Comparison of ENCODE assay signal across 1 cellular context in the genomic region with DNA sequence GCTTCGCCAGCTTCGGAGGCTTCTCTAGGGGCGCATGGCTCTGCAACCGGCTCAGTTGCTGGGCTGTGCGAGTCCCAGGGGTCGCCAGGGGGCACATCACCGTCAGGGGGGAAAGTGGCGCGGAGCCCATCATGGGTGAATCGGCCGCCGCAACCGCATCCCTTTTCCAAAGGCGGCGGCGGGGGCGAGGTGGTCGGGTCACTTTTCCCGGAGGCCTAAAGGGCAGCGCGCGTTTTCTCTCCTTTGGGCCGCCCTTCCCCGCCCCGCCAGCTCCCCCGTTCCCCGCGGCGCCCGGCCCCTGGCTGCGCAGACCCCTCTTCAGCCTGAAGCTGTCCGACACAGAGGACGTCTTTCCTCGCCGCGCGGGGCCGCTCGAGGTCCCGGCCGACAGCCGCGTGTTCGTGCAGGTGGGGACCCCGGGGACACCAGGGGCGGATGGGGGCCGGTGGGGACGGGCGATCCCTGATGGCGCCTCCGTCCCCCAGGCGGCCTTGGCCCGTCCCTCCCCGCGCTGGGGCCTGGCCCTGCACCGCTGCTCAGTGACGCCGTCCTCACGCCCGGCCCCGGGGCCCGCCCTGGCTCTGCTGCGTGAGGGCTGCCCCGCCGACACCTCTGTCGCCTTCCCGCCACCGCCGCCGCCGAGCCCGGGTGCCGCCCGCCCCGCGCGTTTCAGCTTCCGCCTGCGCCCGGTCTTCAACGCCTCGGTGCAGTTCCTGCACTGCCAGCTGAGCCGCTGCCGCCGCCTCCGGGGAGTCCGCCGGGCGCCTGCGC.
TF ChIP-seq lines count a peak whose summit lies in the region.

No MANE protein-coding gene starts in this region.

TF ChIP-seq in HepG2, 621 proteins besides CTCF, POLR2A, EP300 and RAD21 (continued from another document and continues in another):
- no peak for TF ChIP-seq DZIP1 (CRISPR knock-in tag; IDR thresholded peaks at IDR 0.05)
- TF ChIP-seq ZFP36L2 (CRISPR knock-in tag; IDR thresholded peaks at IDR 0.05): no peak
- TF ChIP-seq, protein P1, sequence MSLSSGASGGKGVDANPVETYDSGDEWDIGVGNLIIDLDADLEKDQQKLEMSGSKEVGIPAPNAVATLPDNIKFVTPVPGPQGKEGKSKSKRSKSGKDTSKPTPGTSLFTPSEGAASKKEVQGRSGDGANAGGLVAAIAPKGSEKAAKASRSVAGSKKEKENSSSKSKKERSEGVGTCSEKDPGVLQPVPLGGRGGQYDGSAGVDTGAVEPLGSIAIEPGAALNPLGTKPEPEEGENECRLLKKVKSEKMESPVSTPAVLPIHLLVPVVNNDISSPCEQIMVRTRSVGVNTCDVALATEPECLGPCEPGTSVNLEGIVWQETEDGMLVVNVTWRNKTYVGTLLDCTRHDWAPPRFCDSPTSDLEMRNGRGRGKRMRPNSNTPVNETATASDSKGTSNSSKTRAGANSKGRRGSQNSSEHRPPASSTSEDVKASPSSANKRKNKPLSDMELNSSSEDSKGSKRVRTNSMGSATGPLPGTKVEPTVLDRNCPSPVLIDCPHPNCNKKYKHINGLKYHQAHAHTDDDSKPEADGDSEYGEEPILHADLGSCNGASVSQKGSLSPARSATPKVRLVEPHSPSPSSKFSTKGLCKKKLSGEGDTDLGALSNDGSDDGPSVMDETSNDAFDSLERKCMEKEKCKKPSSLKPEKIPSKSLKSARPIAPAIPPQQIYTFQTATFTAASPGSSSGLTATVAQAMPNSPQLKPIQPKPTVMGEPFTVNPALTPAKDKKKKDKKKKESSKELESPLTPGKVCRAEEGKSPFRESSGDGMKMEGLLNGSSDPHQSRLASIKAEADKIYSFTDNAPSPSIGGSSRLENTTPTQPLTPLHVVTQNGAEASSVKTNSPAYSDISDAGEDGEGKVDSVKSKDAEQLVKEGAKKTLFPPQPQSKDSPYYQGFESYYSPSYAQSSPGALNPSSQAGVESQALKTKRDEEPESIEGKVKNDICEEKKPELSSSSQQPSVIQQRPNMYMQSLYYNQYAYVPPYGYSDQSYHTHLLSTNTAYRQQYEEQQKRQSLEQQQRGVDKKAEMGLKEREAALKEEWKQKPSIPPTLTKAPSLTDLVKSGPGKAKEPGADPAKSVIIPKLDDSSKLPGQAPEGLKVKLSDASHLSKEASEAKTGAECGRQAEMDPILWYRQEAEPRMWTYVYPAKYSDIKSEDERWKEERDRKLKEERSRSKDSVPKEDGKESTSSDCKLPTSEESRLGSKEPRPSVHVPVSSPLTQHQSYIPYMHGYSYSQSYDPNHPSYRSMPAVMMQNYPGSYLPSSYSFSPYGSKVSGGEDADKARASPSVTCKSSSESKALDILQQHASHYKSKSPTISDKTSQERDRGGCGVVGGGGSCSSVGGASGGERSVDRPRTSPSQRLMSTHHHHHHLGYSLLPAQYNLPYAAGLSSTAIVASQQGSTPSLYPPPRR (CRISPR knock-in tag; IDR thresholded peaks at IDR 0.05; ENCODE audit: borderline replicate concordance): 0 out of 2 replicates have a peak, but pooled peaks have one; percentile 9
- no peak for TF ChIP-seq ZNF704 (CRISPR knock-in tag; IDR thresholded peaks at IDR 0.05; ENCODE audit: borderline replicate concordance)
- TF ChIP-seq ZNF33A (CRISPR knock-in tag; IDR thresholded peaks at IDR 0.05; ENCODE audit: borderline replicate concordance): no peak
- no peak for TF ChIP-seq POLR2AphosphoS5 (IDR thresholded peaks at IDR 0.05; ENCODE audit: low read depth, low read length)
- TF ChIP-seq, protein P2, sequence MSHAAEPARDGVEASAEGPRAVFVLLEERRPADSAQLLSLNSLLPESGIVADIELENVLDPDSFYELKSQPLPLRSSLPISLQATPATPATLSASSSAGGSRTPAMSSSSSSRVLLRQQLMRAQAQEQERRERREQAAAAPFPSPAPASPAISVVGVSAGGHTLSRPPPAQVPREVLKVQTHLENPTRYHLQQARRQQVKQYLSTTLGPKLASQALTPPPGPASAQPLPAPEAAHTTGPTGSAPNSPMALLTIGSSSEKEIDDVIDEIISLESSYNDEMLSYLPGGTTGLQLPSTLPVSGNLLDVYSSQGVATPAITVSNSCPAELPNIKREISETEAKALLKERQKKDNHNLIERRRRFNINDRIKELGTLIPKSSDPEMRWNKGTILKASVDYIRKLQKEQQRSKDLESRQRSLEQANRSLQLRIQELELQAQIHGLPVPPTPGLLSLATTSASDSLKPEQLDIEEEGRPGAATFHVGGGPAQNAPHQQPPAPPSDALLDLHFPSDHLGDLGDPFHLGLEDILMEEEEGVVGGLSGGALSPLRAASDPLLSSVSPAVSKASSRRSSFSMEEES (CRISPR knock-in tag; IDR thresholded peaks at IDR 0.05): no peak
- TF ChIP-seq MTA3 (CRISPR knock-in tag; IDR thresholded peaks at IDR 0.05): no peak
- no peak for TF ChIP-seq ZNF354B (CRISPR knock-in tag; IDR thresholded peaks at IDR 0.05)
- TF ChIP-seq NFYB (CRISPR knock-in tag; IDR thresholded peaks at IDR 0.05): no peak
- TF ChIP-seq ZNF574 (CRISPR knock-in tag; IDR thresholded peaks at IDR 0.05): peak; percentile 19; the same call in 1 of the 2 replicates
- peak; percentile 50 for TF ChIP-seq RBFOX2 (IDR thresholded peaks at IDR 0.05; ENCODE audit: low read depth, low read length)
- no peak for TF ChIP-seq EZH2 (conservative IDR thresholded peaks at IDR 0.05; ENCODE audit: low read depth, low read length)
- TF ChIP-seq, protein P3, sequence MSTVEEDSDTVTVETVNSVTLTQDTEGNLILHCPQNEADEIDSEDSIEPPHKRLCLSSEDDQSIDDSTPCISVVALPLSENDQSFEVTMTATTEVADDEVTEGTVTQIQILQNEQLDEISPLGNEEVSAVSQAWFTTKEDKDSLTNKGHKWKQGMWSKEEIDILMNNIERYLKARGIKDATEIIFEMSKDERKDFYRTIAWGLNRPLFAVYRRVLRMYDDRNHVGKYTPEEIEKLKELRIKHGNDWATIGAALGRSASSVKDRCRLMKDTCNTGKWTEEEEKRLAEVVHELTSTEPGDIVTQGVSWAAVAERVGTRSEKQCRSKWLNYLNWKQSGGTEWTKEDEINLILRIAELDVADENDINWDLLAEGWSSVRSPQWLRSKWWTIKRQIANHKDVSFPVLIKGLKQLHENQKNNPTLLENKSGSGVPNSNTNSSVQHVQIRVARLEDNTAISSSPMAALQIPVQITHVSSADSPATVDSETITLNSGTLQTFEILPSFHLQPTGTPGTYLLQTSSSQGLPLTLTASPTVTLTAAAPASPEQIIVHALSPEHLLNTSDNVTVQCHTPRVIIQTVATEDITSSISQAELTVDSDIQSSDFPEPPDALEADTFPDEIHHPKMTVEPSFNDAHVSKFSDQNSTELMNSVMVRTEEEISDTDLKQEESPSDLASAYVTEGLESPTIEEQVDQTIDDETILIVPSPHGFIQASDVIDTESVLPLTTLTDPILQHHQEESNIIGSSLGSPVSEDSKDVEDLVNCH (CRISPR knock-in tag; IDR thresholded peaks at IDR 0.05): no peak
- no peak for TF ChIP-seq DR1 (CRISPR knock-in tag; IDR thresholded peaks at IDR 0.05)
- TF ChIP-seq ZNF557 (CRISPR knock-in tag; IDR thresholded peaks at IDR 0.05): no peak
- TF ChIP-seq MIXL1 (CRISPR knock-in tag; IDR thresholded peaks at IDR 0.05): no peak
- TF ChIP-seq HNRNPL (IDR thresholded peaks at IDR 0.05; ENCODE audit: low read depth, low read length): 0 out of 2 replicates have a peak, but pooled peaks have one; percentile 18
- no peak for TF ChIP-seq HMGA1 (CRISPR knock-in tag; conservative IDR thresholded peaks at IDR 0.05)
- no peak for TF ChIP-seq ZNF589 (CRISPR knock-in tag; conservative IDR thresholded peaks at IDR 0.05)
- TF ChIP-seq ETV6 (CRISPR knock-in tag; conservative IDR thresholded peaks at IDR 0.05): no peak
- no peak; the same call in 1 of the 2 replicates for TF ChIP-seq ZNF558 (CRISPR knock-in tag; IDR thresholded peaks at IDR 0.05; ENCODE audit: borderline replicate concordance)
- TF ChIP-seq HNRNPUL1 (IDR thresholded peaks at IDR 0.05; ENCODE audit: low read depth, low read length): no peak
- no peak for TF ChIP-seq ZKSCAN8 (CRISPR knock-in tag; IDR thresholded peaks at IDR 0.05; ENCODE audit: borderline replicate concordance)
- TF ChIP-seq CCDC6 (CRISPR knock-in tag; IDR thresholded peaks at IDR 0.05): 0 out of 2 replicates have a peak, but pooled peaks have one; percentile 38
- TF ChIP-seq NCOA5 (CRISPR knock-in tag; IDR thresholded peaks at IDR 0.05): no peak
- no peak for TF ChIP-seq CCAR2 (optimal IDR thresholded peaks at IDR 0.05; ENCODE audit: low read depth, low read length)
- TF ChIP-seq, protein P4, sequence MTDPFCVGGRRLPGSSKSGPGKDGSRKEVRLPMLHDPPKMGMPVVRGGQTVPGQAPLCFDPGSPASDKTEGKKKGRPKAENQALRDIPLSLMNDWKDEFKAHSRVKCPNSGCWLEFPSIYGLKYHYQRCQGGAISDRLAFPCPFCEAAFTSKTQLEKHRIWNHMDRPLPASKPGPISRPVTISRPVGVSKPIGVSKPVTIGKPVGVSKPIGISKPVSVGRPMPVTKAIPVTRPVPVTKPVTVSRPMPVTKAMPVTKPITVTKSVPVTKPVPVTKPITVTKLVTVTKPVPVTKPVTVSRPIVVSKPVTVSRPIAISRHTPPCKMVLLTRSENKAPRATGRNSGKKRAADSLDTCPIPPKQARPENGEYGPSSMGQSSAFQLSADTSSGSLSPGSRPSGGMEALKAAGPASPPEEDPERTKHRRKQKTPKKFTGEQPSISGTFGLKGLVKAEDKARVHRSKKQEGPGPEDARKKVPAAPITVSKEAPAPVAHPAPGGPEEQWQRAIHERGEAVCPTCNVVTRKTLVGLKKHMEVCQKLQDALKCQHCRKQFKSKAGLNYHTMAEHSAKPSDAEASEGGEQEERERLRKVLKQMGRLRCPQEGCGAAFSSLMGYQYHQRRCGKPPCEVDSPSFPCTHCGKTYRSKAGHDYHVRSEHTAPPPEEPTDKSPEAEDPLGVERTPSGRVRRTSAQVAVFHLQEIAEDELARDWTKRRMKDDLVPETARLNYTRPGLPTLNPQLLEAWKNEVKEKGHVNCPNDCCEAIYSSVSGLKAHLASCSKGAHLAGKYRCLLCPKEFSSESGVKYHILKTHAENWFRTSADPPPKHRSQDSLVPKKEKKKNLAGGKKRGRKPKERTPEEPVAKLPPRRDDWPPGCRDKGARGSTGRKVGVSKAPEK (CRISPR knock-in tag; IDR thresholded peaks at IDR 0.05; ENCODE audit: borderline replicate concordance): no peak
- TF ChIP-seq ZNF777 (CRISPR knock-in tag; IDR thresholded peaks at IDR 0.05): peak; percentile 61
- no peak for TF ChIP-seq ETV5 (CRISPR knock-in tag; IDR thresholded peaks at IDR 0.05; ENCODE audit: borderline replicate concordance)
- no peak for TF ChIP-seq CHD2 (IDR thresholded peaks at IDR 0.05; ENCODE audit: low read depth, low read length)
- TF ChIP-seq MTF1 (CRISPR knock-in tag; IDR thresholded peaks at IDR 0.05): no peak
- TF ChIP-seq, protein P5, sequence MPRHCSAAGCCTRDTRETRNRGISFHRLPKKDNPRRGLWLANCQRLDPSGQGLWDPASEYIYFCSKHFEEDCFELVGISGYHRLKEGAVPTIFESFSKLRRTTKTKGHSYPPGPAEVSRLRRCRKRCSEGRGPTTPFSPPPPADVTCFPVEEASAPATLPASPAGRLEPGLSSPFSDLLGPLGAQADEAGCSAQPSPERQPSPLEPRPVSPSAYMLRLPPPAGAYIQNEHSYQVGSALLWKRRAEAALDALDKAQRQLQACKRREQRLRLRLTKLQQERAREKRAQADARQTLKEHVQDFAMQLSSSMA (CRISPR knock-in tag; IDR thresholded peaks at IDR 0.05): no peak
- TF ChIP-seq, protein P6, sequence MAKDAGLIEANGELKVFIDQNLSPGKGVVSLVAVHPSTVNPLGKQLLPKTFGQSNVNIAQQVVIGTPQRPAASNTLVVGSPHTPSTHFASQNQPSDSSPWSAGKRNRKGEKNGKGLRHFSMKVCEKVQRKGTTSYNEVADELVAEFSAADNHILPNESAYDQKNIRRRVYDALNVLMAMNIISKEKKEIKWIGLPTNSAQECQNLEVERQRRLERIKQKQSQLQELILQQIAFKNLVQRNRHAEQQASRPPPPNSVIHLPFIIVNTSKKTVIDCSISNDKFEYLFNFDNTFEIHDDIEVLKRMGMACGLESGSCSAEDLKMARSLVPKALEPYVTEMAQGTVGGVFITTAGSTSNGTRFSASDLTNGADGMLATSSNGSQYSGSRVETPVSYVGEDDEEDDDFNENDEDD (CRISPR knock-in tag; IDR thresholded peaks at IDR 0.05; ENCODE audit: borderline replicate concordance): peak; percentile 83; the same call in 1 of the 2 replicates
- TF ChIP-seq ZFP36L1 (CRISPR knock-in tag; IDR thresholded peaks at IDR 0.05): no peak
